ENCODE assay signal across 9 cellular contexts in the genomic region with DNA sequence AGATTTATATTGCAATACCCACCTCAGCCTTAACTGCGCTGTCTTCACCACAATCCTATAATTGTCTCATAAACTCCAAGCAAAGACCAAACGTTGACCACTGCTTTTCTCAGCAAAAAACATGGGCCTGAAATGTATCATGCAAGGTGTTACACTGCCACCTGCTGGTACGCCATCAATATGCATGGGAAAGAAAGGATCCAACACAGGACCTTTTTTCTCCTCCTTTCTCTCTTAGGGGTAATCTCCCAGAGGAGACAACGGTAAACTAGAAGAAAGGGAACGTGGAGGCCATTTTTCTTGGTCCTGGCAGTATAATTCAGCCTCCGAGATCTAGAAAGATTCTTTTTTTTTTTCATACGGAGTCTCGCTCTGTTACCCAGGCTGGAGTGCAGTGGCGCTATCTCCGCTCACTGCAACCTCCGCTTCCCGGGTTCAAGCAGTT.
DNase-seq lines count a peak whose midpoint lies in the region; ATAC-seq, FAIRE-seq and TF ChIP-seq lines count a peak whose summit lies in the region.
"Had no signal": no experiment of that assay in that cellular context is flagged by ENCODE, and none has a peak within 500 bp of the region (broad histone marks: within the 10 kb centered on the region; RNA-seq: fewer than 3 reads in every experiment).

No MANE protein-coding gene starts in this region.

- H3K9me3 ChIP-seq in WERI-Rb-1 (ENCODE audit: severe bottlenecking) = no peaks in the 10 kb centered on the region
- no peaks in the 10 kb centered on the region for H3K9me3 ChIP-seq in mammary epithelial cell (replicated peaks; ENCODE audit: insufficient read depth, low read length)
- H3K9me3 ChIP-seq: BLaER1 treated with 17β-estradiol and CSF1 and Interleukin-3, amounts not matched to agents 10 nM and 100 nM had no signal

- H3K4me2 ChIP-seq in mammary epithelial cell (ENCODE audit: insufficient read depth, low read depth, low read length) = no peak overlapping the region
- H3K4me2 ChIP-seq: BLaER1 treated with 17β-estradiol and CSF1 and Interleukin-3, amounts not matched to agents 10 nM and 100 nM had no signal

- BruUV-seq in mammary epithelial cell (replicated peaks; lab: Mats Ljungman, UMichigan) = no TSS peak

- H3K27ac ChIP-seq in WERI-Rb-1 (no peak overlapping the region), mammary epithelial cell (ENCODE audit: insufficient read depth, low read depth, low read length) (no peak overlapping the region)
- H3K27ac ChIP-seq: BLaER1 treated with 17β-estradiol and CSF1 and Interleukin-3, amounts not matched to agents 10 nM and 100 nM had no signal

- DNase-seq in SIG-M5 treated with dmso at 0.1 percent for 504 hours (lab: John Stamatoyannopoulos, UW; ENCODE audit: unreplicated experiment) = peak; percentile 79
- DNase-seq in SIG-M5 (lab: John Stamatoyannopoulos, UW) = no peak
- peak; percentile 16 for DNase-seq in NCI-H2171 treated with DMSO at 0.1 percent for 48 hours (lab: John Stamatoyannopoulos, UW)
- peak; percentile 77 for DNase-seq in WERI-Rb-1
- peak; percentile 83 for DNase-seq in mammary epithelial cell
- DNase-seq in stimulated activated CD4-positive, alpha-beta T cell treated with anti-CD3 and anti-CD28 coated beads, Interleukin-1b, Interleukin-23, amount 100 ng/mL, for 24 hours (ENCODE audit: low read depth in 4 of 4, low spot score in 1 of 4) = peak; percentile 65 to 76 (median 69)

- FAIRE-seq in islet of Langerhans (lab: Jason Lieb, UNC) = peak; percentile 100

- dilution Hi-C loops in mammary epithelial cell (cut with HindIII; ENCODE audit: low sequenced_read_pairs) = no loop called here

- TF ChIP-seq CTCF in WERI-Rb-1 (IDR thresholded peaks at IDR 0.05; ENCODE audit: low read depth, low read length) (peak; percentile 66), mammary epithelial cell (conservative IDR thresholded peaks at IDR 0.05 in 1 of 2, IDR thresholded peaks at IDR 0.05 in 1 of 2; ENCODE audit: extremely low read depth in 1 of 2, insufficient read depth in 1 of 2, low read depth in 1 of 2, low read length in 2 of 2) (peak; percentile 90 to 93)

- ATAC-seq in HG03097 (IDR thresholded peaks at IDR 0.05; ENCODE audit: low FRiP score, unreplicated experiment) = peak; percentile 83

- no peaks in the 10 kb centered on the region for H3K79me2 ChIP-seq in mammary epithelial cell (ENCODE audit: insufficient read depth, low read length)

- in situ Hi-C loops in mammary epithelial cell (cut with MboI; ENCODE audit: low sequenced_read_pairs in 2 of 2) = loop anchor here (5.0 to 25.0 kb wide), 3 partner anchors 130 to 820 kb away; partner anchors contain the start of gene MKX (in 1 of the 2)

- H3K9ac ChIP-seq in mammary epithelial cell (ENCODE audit: insufficient read depth, low read length) = no peak overlapping the region
- H3K9ac ChIP-seq: BLaER1 treated with 17β-estradiol and CSF1 and Interleukin-3, amounts not matched to agents 10 nM and 100 nM had no signal

- no peaks in the 10 kb centered on the region for H4K20me1 ChIP-seq in mammary epithelial cell (ENCODE audit: insufficient read depth, low read length)
- H4K20me1 ChIP-seq: BLaER1 treated with 17β-estradiol and CSF1 and Interleukin-3, amounts not matched to agents 10 nM and 100 nM had no signal

- H3K4me3 ChIP-seq in WERI-Rb-1 (ENCODE audit: low read depth, low read length) (peak overlapping the region; percentile 41), mammary epithelial cell (replicated peaks in 1 of 3; ENCODE audit: insufficient read depth in 1 of 3, low read depth in 2 of 3, low read length in 3 of 3) (no peak overlapping the region)
- H3K4me3 ChIP-seq: BLaER1 treated with 17β-estradiol and CSF1 and Interleukin-3, amounts not matched to agents 10 nM and 100 nM had no signal

- H3K27me3 ChIP-seq in WERI-Rb-1 (ENCODE audit: insufficient read depth, low read depth, severe bottlenecking) = no peaks in the 10 kb centered on the region
- no peaks in the 10 kb centered on the region for H3K27me3 ChIP-seq in mammary epithelial cell (ENCODE audit: insufficient read depth, low read length)
- H3K27me3 ChIP-seq: BLaER1 treated with 17β-estradiol and CSF1 and Interleukin-3, amounts not matched to agents 10 nM and 100 nM had no signal

- no peak overlapping the region for H2AFZ ChIP-seq in mammary epithelial cell (ENCODE audit: low read depth, low read length)

- WGBS in mammary epithelial cell (ENCODE audit: low coverage, missing lambda C conversion rate) = 39% methylated on average over 11 of the region's 12 CpGs

- peaks cover under 1% of the 10 kb centered on the region for H3K4me1 ChIP-seq in mammary epithelial cell (ENCODE audit: insufficient read depth, low read length)

- CTCF ChIA-PET in mammary epithelial cell (lab: Charles Lee; ENCODE audit: low non-redundant PET) = interaction anchor here (0.7 to 1.0 kb wide), 3 partner anchors 10 to 131 kb away, joined by 3 to 6 read pairs (median 5); no protein-coding TSS in a partner anchor

- H3K36me3 ChIP-seq in WERI-Rb-1 (no peaks in the 10 kb centered on the region), mammary epithelial cell (ENCODE audit: insufficient read depth, low read length) (no peaks in the 10 kb centered on the region)
- H3K36me3 ChIP-seq: BLaER1 treated with 17β-estradiol and CSF1 and Interleukin-3, amounts not matched to agents 10 nM and 100 nM had no signal

- intact Hi-C loops in mammary epithelial cell (cut with micrococcal nuclease) = loop anchor here (1.0 to 10.0 kb wide), 6 partner anchors 80 to 827 kb away; no protein-coding TSS in a partner anchor
